Comparison of ENCODE assay signal across 7 cellular contexts in genomic region chr21:41678944-41679343, GRCh38.
DNase-seq lines count a peak whose midpoint lies in the region; ATAC-seq lines count a peak whose summit lies in the region.

No MANE protein-coding gene starts in this region.

- H3K9ac ChIP-seq in GM23248 = peak overlapping the region; percentile 49
- H3K9ac ChIP-seq in trophoblast cell (ENCODE audit: low read length) = no peak overlapping the region

- no peak overlapping the region for H3K23ac ChIP-seq in trophoblast cell (ENCODE audit: low read length)

- H2AFZ ChIP-seq in GM23248 (peak overlapping the region; percentile 61), trophoblast cell (ENCODE audit: insufficient read depth, low read length, poor library complexity) (peak overlapping the region; percentile 3)

- H3K9me2 ChIP-seq in GM23248 (ENCODE audit: insufficient read depth) = no peaks in the 10 kb centered on the region

- no peak for ATAC-seq in HG03097 (IDR thresholded peaks at IDR 0.05; ENCODE audit: low FRiP score, unreplicated experiment)

- no peak overlapping the region for H2AK5ac ChIP-seq in trophoblast cell (ENCODE audit: low read length)

- H3K79me2 ChIP-seq in GM23248 (ENCODE audit: insufficient read depth) (no peaks in the 10 kb centered on the region), trophoblast cell (ENCODE audit: control insufficient read depth, insufficient read depth, low read length, poor library complexity) (no peaks in the 10 kb centered on the region)

- no peak overlapping the region for H3K27ac ChIP-seq in GM23248
- peak overlapping the region; percentile 31 for H3K27ac ChIP-seq in trophoblast cell (ENCODE audit: low read depth, low read length)

- H3K27me3 ChIP-seq in GM23248 (replicated peaks; ENCODE audit: insufficient read depth) (no peaks in the 10 kb centered on the region), trophoblast cell (ENCODE audit: insufficient read depth, low read length) (no peaks in the 10 kb centered on the region)

- no peak overlapping the region for H3K4ac ChIP-seq in trophoblast cell (ENCODE audit: low read depth, low read length)

- intact Hi-C loops in cardiac septum (cut with DNase I) = no loop called here

- H3K4me1 ChIP-seq in GM23248 (ENCODE audit: insufficient read depth) (peaks cover 10% of the 10 kb centered on the region), trophoblast cell (ENCODE audit: control insufficient read depth in 1 of 2, insufficient read depth in 2 of 2, low read length in 2 of 2) (peaks cover 21 to 29% of the 10 kb centered on the region in 2 experiments)

- no peaks in the 10 kb centered on the region for H4K20me1 ChIP-seq in GM23248 (ENCODE audit: insufficient read depth)

- no peaks in the 10 kb centered on the region for H3K36me3 ChIP-seq in GM23248 (ENCODE audit: low read depth)
- H3K36me3 ChIP-seq in trophoblast cell (ENCODE audit: control insufficient read depth in 1 of 2, insufficient read depth in 2 of 2, low read length in 2 of 2) = no peaks in the 10 kb centered on the region

- H3K9me3 ChIP-seq in GM23248 (ENCODE audit: low read depth) (no peaks in the 10 kb centered on the region), trophoblast cell (ENCODE audit: insufficient read depth, low read depth, low read length) (peaks cover 2% of the 10 kb centered on the region)

- in situ Hi-C loops in GM23248 (cut with MboI) = no loop called here

- no peaks in the 10 kb centered on the region for H3F3A ChIP-seq in GM23248 (ENCODE audit: insufficient read depth)

- H3K14ac ChIP-seq in trophoblast cell (ENCODE audit: low read length) = no peak overlapping the region

- H3K18ac ChIP-seq in trophoblast cell (ENCODE audit: low read length) = peak overlapping the region; percentile 13

- peak overlapping the region; percentile 38 for H4K91ac ChIP-seq in trophoblast cell (ENCODE audit: low read depth, low read length)

- H3K4me2 ChIP-seq in GM23248 (ENCODE audit: unreplicated experiment) (no peak overlapping the region), trophoblast cell (ENCODE audit: low read length) (peak overlapping the region; percentile 7)

- no peak overlapping the region for H2BK5ac ChIP-seq in trophoblast cell (ENCODE audit: low read depth, low read length, poor library complexity)

- peak overlapping the region; percentile 21 for H2BK12ac ChIP-seq in trophoblast cell (ENCODE audit: low read length)

- 25 to 27% methylated on average over 12 of the region's 12 CpGs for WGBS in GM23248 (ENCODE audit: low coverage in 1 of 2, low lambda C conversion rate in 2 of 2, missing lambda C conversion rate in 2 of 2), 2 experiments
- WGBS in trophoblast cell (ENCODE audit: extremely low coverage, insufficient coverage, insufficient read length) = no CpG with 5 or more reads among the region's 12 CpGs

- no peak overlapping the region for H4K12ac ChIP-seq in trophoblast cell (ENCODE audit: low read depth, low read length)

- H4K8ac ChIP-seq in trophoblast cell (ENCODE audit: low read depth, low read length) = peak overlapping the region; percentile 80

- peaks cover 4% of the 10 kb centered on the region for H3K79me1 ChIP-seq in trophoblast cell (ENCODE audit: low read length)

- peak overlapping the region; percentile 9 for H2BK120ac ChIP-seq in trophoblast cell (ENCODE audit: insufficient read depth, low read length, poor library complexity)

- H3K4me3 ChIP-seq in GM23248 (no peak overlapping the region), trophoblast cell (ENCODE audit: low read depth, low read length) (no peak overlapping the region)

- DNase-seq in GM23248 = peak; percentile 99
- DNase-seq in NCI-H2081 (lab: John Stamatoyannopoulos, UW) = peak; percentile 81
- peak; percentile 97 for DNase-seq in amniotic epithelial cell (ENCODE audit: low read depth)
- peak; percentile 91 for DNase-seq in cardiac septum (ENCODE audit: low spot score)
- DNase-seq in trophoblast cell = peak; percentile 100
- DNase-seq in activated CD4-positive, CD25-positive, alpha-beta regulatory T cell treated with anti-CD3 and anti-CD28 coated beads, Interleukin-2, amount 50 U/mL, for 72 hours = no peak
